ENCODE assay signal across 11 cellular contexts in the genomic region with DNA sequence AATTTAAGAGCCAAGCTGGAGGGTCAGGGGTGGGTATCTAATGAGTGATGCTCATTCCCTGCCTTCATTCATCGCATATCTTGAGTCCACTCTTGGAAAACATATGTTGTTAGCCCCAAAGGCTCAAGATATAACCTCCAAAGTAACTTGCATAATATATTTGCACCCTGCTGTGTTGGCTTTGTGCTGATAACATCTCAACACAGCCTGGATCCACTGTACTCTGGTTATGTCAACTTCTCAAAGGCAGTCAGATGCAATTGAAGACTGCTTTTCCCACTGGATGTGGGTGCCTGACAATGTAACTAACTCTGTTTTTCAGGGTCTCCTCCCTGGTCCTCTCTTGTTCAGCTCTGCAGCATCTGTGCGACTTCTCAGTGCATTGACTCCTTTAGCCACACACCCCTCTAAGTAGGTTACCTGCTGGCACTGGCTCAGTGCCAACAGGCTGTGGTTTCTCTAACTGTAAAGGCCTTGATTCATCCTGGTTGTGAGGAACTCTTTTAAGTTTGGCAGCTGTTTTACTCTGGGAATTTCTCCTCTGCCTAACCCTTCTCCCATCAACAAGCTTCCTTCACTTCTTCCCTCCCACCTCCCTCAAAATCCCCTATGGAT. TPM values are rescaled to one million over a fixed set of nuclear protein-coding genes. Genes with fewer than 3 reads are reported as not detected.
DNase-seq lines count a peak whose midpoint lies in the region; ATAC-seq and TF ChIP-seq lines count a peak whose summit lies in the region.
"Had no signal": no experiment of that assay in that cellular context is flagged by ENCODE, and none has a peak within 500 bp of the region (broad histone marks: within the 10 kb centered on the region; RNA-seq: fewer than 3 reads in every experiment).

No MANE protein-coding gene starts in this region.

- H3K9me3 Mint-ChIP-seq in activated T-helper 1 cell treated with anti-CD3 and anti-CD28 coated beads, Interleukin-12 subunit alpha, Interleukin-12 subunit beta, Interleukin-2, Interleukin-4 antibody, amounts not matched to agents 30 ng/mL and 10 ng/mL and 1 ng/mL, durations not matched to agents 14 hours and 24 hours and 36 hours: no peaks in the 10 kb centered on the region

- H3K9me3 ChIP-seq in SJCRH30 (replicated peaks): no peaks in the 10 kb centered on the region
- H3K9me3 ChIP-seq in stomach: no peaks in the 10 kb centered on the region
- H3K9me3 ChIP-seq in adrenal gland (replicated peaks in 1 of 3): no peaks in the 10 kb centered on the region
- H3K9me3 ChIP-seq: BLaER1 had no signal

- 58 to 78% (median 63%) methylated on average over 1 to 2 of the region's 2 CpGs for WGBS in stomach, 5 donors
- WGBS in adrenal gland, 4 donors: 75 to 100% (median 89%) methylated on average over 1 to 2 of the region's 2 CpGs

- no peak overlapping the region for H3K4me3 Mint-ChIP-seq in activated T-helper 1 cell treated with anti-CD3 and anti-CD28 coated beads, Interleukin-12 subunit alpha, Interleukin-12 subunit beta, Interleukin-2, Interleukin-4 antibody, amounts not matched to agents 30 ng/mL and 10 ng/mL and 1 ng/mL, durations not matched to agents 14 hours and 24 hours and 36 hours
- H3K4me3 Mint-ChIP-seq: mesothelial cell of epicardium had no signal

- H3K4me1 ChIP-seq in SJCRH30: peaks cover 25% of the 10 kb centered on the region
- peaks cover 0 to 4% (median 3%) of the 10 kb centered on the region in 4 donors for H3K4me1 ChIP-seq in stomach
- peaks cover 0 to 7% of the 10 kb centered on the region in 2 donors for H3K4me1 ChIP-seq in adrenal gland (replicated peaks in 1 of 2)

- peaks cover 2% of the 10 kb centered on the region for H3K27me3 Mint-ChIP-seq in activated T-helper 1 cell treated with anti-CD3 and anti-CD28 coated beads, Interleukin-12 subunit alpha, Interleukin-12 subunit beta, Interleukin-2, Interleukin-4 antibody, amounts not matched to agents 30 ng/mL and 10 ng/mL and 1 ng/mL, durations not matched to agents 14 hours and 24 hours and 36 hours (ENCODE audit: insufficient read depth)

- H3K27ac Mint-ChIP-seq in activated T-helper 1 cell treated with anti-CD3 and anti-CD28 coated beads, Interleukin-12 subunit alpha, Interleukin-12 subunit beta, Interleukin-2, Interleukin-4 antibody, amounts not matched to agents 30 ng/mL and 10 ng/mL and 1 ng/mL, durations not matched to agents 14 hours and 24 hours and 36 hours: no peak overlapping the region
- H3K27ac Mint-ChIP-seq: mesothelial cell of epicardium had no signal

- H3K36me3 ChIP-seq in SJCRH30: 0 out of 2 replicates have a peak, but pooled peaks cover 3% of the 10 kb centered on the region
- no peaks in the 10 kb centered on the region for H3K36me3 ChIP-seq in stomach
- no peaks in the 10 kb centered on the region for H3K36me3 ChIP-seq in adrenal gland (replicated peaks in 1 of 2)
- H3K36me3 ChIP-seq: BLaER1 had no signal

- intact Hi-C loops in activated T-helper 1 cell treated with anti-CD3 and anti-CD28 coated beads, Interleukin-12 subunit alpha, Interleukin-12 subunit beta, Interleukin-2, Interleukin-4 antibody, amounts not matched to agents 30 ng/mL and 10 ng/mL and 1 ng/mL, durations not matched to agents 14 hours and 24 hours and 36 hours (cut with micrococcal nuclease): no loop called here
- intact Hi-C loops in stomach (cut with DNase I; ENCODE audit: low total_unique reads): no loop called here
- intact Hi-C loops in adrenal gland (cut with DNase I): no loop called here

- no peak for TF ChIP-seq EP300 in stomach (IDR thresholded peaks at IDR 0.05)

- H3K4me3 ChIP-seq in SJCRH30 (no peak overlapping the region), stomach (no peak overlapping the region), adrenal gland (no peak overlapping the region)
- H3K4me3 ChIP-seq: BLaER1 had no signal

- H3K4me1 Mint-ChIP-seq in activated T-helper 1 cell treated with anti-CD3 and anti-CD28 coated beads, Interleukin-12 subunit alpha, Interleukin-12 subunit beta, Interleukin-2, Interleukin-4 antibody, amounts not matched to agents 30 ng/mL and 10 ng/mL and 1 ng/mL, durations not matched to agents 14 hours and 24 hours and 36 hours (ENCODE audit: low read depth): no peaks in the 10 kb centered on the region
- H3K4me1 Mint-ChIP-seq: mesothelial cell of epicardium had no signal

- no peak overlapping the region for H3K27ac ChIP-seq in SJCRH30
- no peak overlapping the region for H3K27ac ChIP-seq in stomach
- H3K27ac ChIP-seq in adrenal gland: no peak overlapping the region
- H3K27ac ChIP-seq: BLaER1 had no signal

- no peak for TF ChIP-seq CTCF in stomach (IDR thresholded peaks at IDR 0.05)
- TF ChIP-seq CTCF in adrenal gland (IDR thresholded peaks at IDR 0.05): no peak

- DNase-seq in activated T-helper 1 cell treated with Interleukin-2 at 50 U/mL for 16 hours (ENCODE audit: low read depth) (peak; percentile 1), SJCRH30 (peak; percentile 79 to 90), stomach (peak; percentile 38), adrenal gland (no peak), NCI-H1092 treated with DMSO at 0.1 percent for 48 hours (lab: John Stamatoyannopoulos, UW) (no peak)
- DNase-seq in activated T-helper 1 cell treated with anti-CD3 and anti-CD28 coated beads, Interleukin-12 subunit alpha, Interleukin-12 subunit beta, Interleukin-2, Interleukin-4 antibody, amounts not matched to agents 30 ng/mL and 10 ng/mL and 1 ng/mL, durations not matched to agents 14 hours and 24 hours and 36 hours (ENCODE audit: low spot score): no peak
- peak; percentile 40 for DNase-seq in central memory CD4-positive, alpha-beta T cell
- DNase-seq: SHP77 had no signal

- no peaks in the 10 kb centered on the region for H3K27me3 ChIP-seq in SJCRH30
- H3K27me3 ChIP-seq in stomach: no peaks in the 10 kb centered on the region
- H3K27me3 ChIP-seq in adrenal gland: no peaks in the 10 kb centered on the region

- no peak for ATAC-seq in HG03442 (IDR thresholded peaks at IDR 0.05; ENCODE audit: unreplicated experiment)

- H3K36me3 Mint-ChIP-seq in activated T-helper 1 cell treated with anti-CD3 and anti-CD28 coated beads, Interleukin-12 subunit alpha, Interleukin-12 subunit beta, Interleukin-2, Interleukin-4 antibody, amounts not matched to agents 30 ng/mL and 10 ng/mL and 1 ng/mL, durations not matched to agents 14 hours and 24 hours and 36 hours (ENCODE audit: low read depth): no peaks in the 10 kb centered on the region
- H3K36me3 Mint-ChIP-seq: mesothelial cell of epicardium had no signal

- no peak for TF ChIP-seq POLR2A in stomach (IDR thresholded peaks at IDR 0.05)
- TF ChIP-seq POLR2A in adrenal gland (IDR thresholded peaks at IDR 0.05): no peak

RNA-seq across cellular contexts. Expression of gene SLC16A2, which starts 28.1 kb away (rescaled TPM):
- 0.08 and 0.20 TPM in 2 replicates for total RNA-seq in activated T-helper 1 cell treated with anti-CD3 and anti-CD28 coated beads, Interleukin-12 subunit alpha, Interleukin-12 subunit beta, Interleukin-2, Interleukin-4 antibody, amounts not matched to agents 30 ng/mL and 10 ng/mL and 1 ng/mL, durations not matched to agents 14 hours and 24 hours and 36 hours
- total RNA-seq in SJCRH30 (2014; rRNA removed; shearing (Covaris generic)): 46.0 and 49.3 TPM in 2 replicates
- total RNA-seq in stomach (1 to 10 TPM in 2 of 5 donors, under 1 TPM in 2, not detected in 1; 0.29 to 4.4 (median 1.8) TPM), adrenal gland (100 to 1,000 TPM in 1 of 8 donors, 10 to 100 TPM in 7; 36.8 to 109 (median 56.6) TPM)
- polyA plus RNA-seq in stomach (1 to 10 TPM; 2.3 to 3.8 (median 2.4) TPM), adrenal gland (10 to 100 TPM in 2 of 3 donors, 1 to 10 TPM in 1; 9.3 to 97.9 (median 13.4) TPM)

Comparison
In these comparisons a context has a peak if more than half of its experiments do, and no peak if none do; other contexts are left out.
1. DNase-seq: peak in activated T-helper 1 cell treated with Interleukin-2 at 50 U/mL for 16 hours (single experiment), SJCRH30 (2 of 2), central memory CD4-positive, alpha-beta T cell (single experiment) and stomach (single experiment); none in activated T-helper 1 cell treated with anti-CD3 and anti-CD28 coated beads, Interleukin-12 subunit alpha, Interleukin-12 subunit beta, Interleukin-2, Interleukin-4 antibody, amounts not matched to agents 30 ng/mL and 10 ng/mL and 1 ng/mL, durations not matched to agents 14 hours and 24 hours and 36 hours (single experiment), adrenal gland (0 of 7) and NCI-H1092 treated with DMSO at 0.1 percent for 48 hours (single experiment).